1 cellular context compared by ENCODE assay signal in genomic region chr1:51303315-51303714, GRCh38.
TF ChIP-seq lines count a peak whose summit lies in the region.

No MANE protein-coding gene starts in this region.

TF ChIP-seq in endothelial cell of umbilical vein, 7 proteins besides CTCF, POLR2A, EP300 and RAD21:
- TF ChIP-seq MAX (IDR thresholded peaks at IDR 0.05; ENCODE audit: insufficient read depth, insufficient read length) (no peak), JUN (IDR thresholded peaks at IDR 0.05; ENCODE audit: borderline replicate concordance, insufficient read depth, insufficient read length, low read depth) (no peak), FOS (IDR thresholded peaks at IDR 0.05; ENCODE audit: borderline replicate concordance, insufficient read depth, low read length) (no peak), POLR2AphosphoS5 (IDR thresholded peaks at IDR 0.05; ENCODE audit: insufficient read depth, low read depth, low read length) (no peak), GATA2 (IDR thresholded peaks at IDR 0.05; ENCODE audit: insufficient read depth, insufficient read length, low read depth, low read length) (no peak), EZH2 (IDR thresholded peaks at IDR 0.05; ENCODE audit: borderline replicate concordance, low read depth, low read length, severe bottlenecking) (no peak), MYC (IDR thresholded peaks at IDR 0.05; ENCODE audit: low read depth, low read length) (no peak)
